15 cellular contexts compared by ENCODE assay signal in genomic region chr2:189217546-189217945, GRCh38. TPM values are rescaled to one million over a fixed set of nuclear protein-coding genes. Genes with fewer than 3 reads are reported as not detected.
DNase-seq lines count a peak whose midpoint lies in the region; ATAC-seq and TF ChIP-seq lines count a peak whose summit lies in the region.
"Had no signal": no experiment of that assay in that cellular context is flagged by ENCODE, and none has a peak within 500 bp of the region (broad histone marks: within the 10 kb centered on the region; RNA-seq: fewer than 3 reads in every experiment).

No MANE protein-coding gene starts in this region.

- ATAC-seq in GM19035 (IDR thresholded peaks at IDR 0.05; ENCODE audit: unreplicated experiment) = no peak
- no peak for ATAC-seq in HG02623 (IDR thresholded peaks at IDR 0.05; ENCODE audit: unreplicated experiment)
- ATAC-seq in GM21619 (IDR thresholded peaks at IDR 0.05; ENCODE audit: unreplicated experiment) = no peak
- ATAC-seq: body of pancreas, HCT116 had no signal

- no peaks in the 10 kb centered on the region for H4K20me1 ChIP-seq in neural progenitor cell (ENCODE audit: low read depth)

- H3F3A ChIP-seq in neural progenitor cell (ENCODE audit: low read depth) = no peaks in the 10 kb centered on the region

- H3K4me3 Mint-ChIP-seq in neural progenitor cell = no peak overlapping the region
- H3K4me3 Mint-ChIP-seq: CD8-positive, alpha-beta memory T cell; immature natural killer cell had no signal

- intact Hi-C loops in left ventricle myocardium inferior (cut with micrococcal nuclease) = no loop called here

- peak; percentile 56 for DNase-seq in ELR (ENCODE audit: low read depth)
- peak; percentile 72 for DNase-seq in SK-N-MC (ENCODE audit: low read depth, low spot score)
- DNase-seq in left ventricle myocardium inferior = no peak
- DNase-seq in neural progenitor cell (ENCODE audit: low spot score) = peak; percentile 59
- DNase-seq in NOMO-1 (lab: John Stamatoyannopoulos, UW; ENCODE audit: unreplicated experiment in 2 of 2) = no peak
- DNase-seq: CD8-positive, alpha-beta memory T cell; immature natural killer cell; Kasumi-1; stimulated activated CD4-positive, alpha-beta T cell treated with anti-CD3 and anti-CD28 coated beads, Interleukin-15, amount 100 ng/mL, for 24 hours; WERI-Rb-1 had no signal

- no peak overlapping the region for H3K4me2 ChIP-seq in neural progenitor cell

- no peaks in the 10 kb centered on the region for H3K79me2 ChIP-seq in neural progenitor cell (ENCODE audit: low read depth)

- H3K27ac Mint-ChIP-seq in neural progenitor cell = no peak overlapping the region
- H3K27ac Mint-ChIP-seq: CD8-positive, alpha-beta memory T cell; immature natural killer cell had no signal

- H3K4me1 Mint-ChIP-seq in neural progenitor cell = peaks cover 5% of the 10 kb centered on the region
- H3K4me1 Mint-ChIP-seq: CD8-positive, alpha-beta memory T cell; immature natural killer cell had no signal

- H3K9me3 ChIP-seq in SK-N-MC (ENCODE audit: low read depth, low read length) = no peaks in the 10 kb centered on the region
- no peaks in the 10 kb centered on the region for H3K9me3 ChIP-seq in left ventricle myocardium inferior (replicated peaks)
- H3K9me3 ChIP-seq in neural progenitor cell (ENCODE audit: low read depth) = no peaks in the 10 kb centered on the region
- H3K9me3 ChIP-seq: body of pancreas had no signal

- TF ChIP-seq CTCF in left ventricle myocardium inferior (IDR thresholded peaks at IDR 0.05; ENCODE audit: borderline replicate concordance) (no peak), neural progenitor cell (IDR thresholded peaks at IDR 0.05) (no peak)

- H2AFZ ChIP-seq in neural progenitor cell (replicated peaks) = peak overlapping the region; percentile 74

- H3K4me3 ChIP-seq in SK-N-MC = peak overlapping the region; percentile 59
- H3K4me3 ChIP-seq in left ventricle myocardium inferior = no peak overlapping the region
- no peak overlapping the region for H3K4me3 ChIP-seq in neural progenitor cell
- H3K4me3 ChIP-seq: body of pancreas had no signal

- H3K27me3 Mint-ChIP-seq in neural progenitor cell (ENCODE audit: insufficient read depth, low read depth) = peaks cover 2% of the 10 kb centered on the region
- H3K27me3 Mint-ChIP-seq: CD8-positive, alpha-beta memory T cell had no signal

- H3K27ac ChIP-seq in SK-N-MC = peak overlapping the region; percentile 89
- peak overlapping the region; percentile 24 for H3K27ac ChIP-seq in left ventricle myocardium inferior (replicated peaks)
- H3K27ac ChIP-seq in neural progenitor cell = no peak overlapping the region
- H3K27ac ChIP-seq: body of pancreas, WERI-Rb-1 had no signal

- H3K9ac ChIP-seq in SK-N-MC (ENCODE audit: insufficient read length) = peak overlapping the region; percentile 29
- H3K9ac ChIP-seq in neural progenitor cell = no peak overlapping the region

- H3K36me3 ChIP-seq in SK-N-MC (ENCODE audit: insufficient read depth, low read length) (no peaks in the 10 kb centered on the region), left ventricle myocardium inferior (no peaks in the 10 kb centered on the region), neural progenitor cell (no peaks in the 10 kb centered on the region)
- H3K36me3 ChIP-seq: WERI-Rb-1 had no signal

- H3K36me3 Mint-ChIP-seq in neural progenitor cell = no peaks in the 10 kb centered on the region
- H3K36me3 Mint-ChIP-seq: CD8-positive, alpha-beta memory T cell; immature natural killer cell had no signal

- H3K27me3 ChIP-seq in left ventricle myocardium inferior (ENCODE audit: low read depth) = no peaks in the 10 kb centered on the region
- no peaks in the 10 kb centered on the region for H3K27me3 ChIP-seq in neural progenitor cell
- H3K27me3 ChIP-seq: body of pancreas had no signal

- H3K4me1 ChIP-seq in left ventricle myocardium inferior = peaks cover 11% of the 10 kb centered on the region
- H3K4me1 ChIP-seq in neural progenitor cell = peaks cover 4% of the 10 kb centered on the region

- no peaks in the 10 kb centered on the region for H3K9me3 Mint-ChIP-seq in neural progenitor cell
- H3K9me3 Mint-ChIP-seq: CD8-positive, alpha-beta memory T cell had no signal

RNA-seq across cellular contexts. Expression of gene COL5A2, which starts 38.0 kb away (rescaled TPM):
- 9.3 TPM for total RNA-seq in left ventricle myocardium inferior
- total RNA-seq in neural progenitor cell (ENCODE audit: low replicate concordance) = 11.2 and 11.6 TPM in 2 replicates

Comparison
In these comparisons a context has a peak if more than half of its experiments do, and no peak if none do; other contexts are left out.
1. DNase-seq: peak in ELR (single experiment), SK-N-MC (single experiment) and neural progenitor cell (single experiment); none in left ventricle myocardium inferior (single experiment) and NOMO-1 (0 of 2).